Comparison of ENCODE assay signal across 1 cellular context in the genomic region with DNA sequence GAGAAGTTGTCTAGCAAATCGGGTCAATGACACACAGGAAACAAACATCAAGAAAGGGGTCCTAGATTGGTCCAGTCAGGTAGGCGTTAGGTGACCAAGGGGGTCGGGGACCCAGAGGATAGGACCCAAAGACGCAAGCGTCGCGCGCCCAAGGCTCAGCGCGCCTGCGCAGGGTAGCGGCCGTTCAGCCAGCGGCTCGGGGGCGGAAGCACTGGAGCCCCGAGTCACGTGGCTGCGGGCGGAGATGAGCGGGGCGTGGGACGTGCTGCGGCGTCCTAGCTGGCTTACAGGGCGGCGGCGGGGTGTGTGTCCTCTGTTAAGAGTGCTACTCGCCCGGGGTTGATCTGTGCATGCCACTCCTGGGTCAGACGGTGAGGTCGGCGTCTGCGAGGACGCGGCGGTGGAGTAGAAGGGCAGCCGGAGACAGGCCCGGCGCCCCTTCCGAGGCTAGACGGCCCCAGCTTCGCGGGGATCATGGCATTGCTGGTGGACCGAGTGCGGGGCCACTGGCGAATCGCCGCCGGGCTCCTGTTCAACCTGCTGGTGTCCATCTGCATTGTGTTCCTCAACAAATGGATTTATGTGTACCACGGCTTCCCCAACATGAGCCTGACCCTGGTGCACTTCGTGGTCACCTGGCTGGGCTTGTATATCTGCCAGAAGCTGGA.
TF ChIP-seq lines count a peak whose summit lies in the region.

A gene (plus strand): TSS at position 273 of the 668 bp plus-strand sequence. CDS start 202 bp downstream, at position 475.

TF ChIP-seq in HEK293, 187 proteins besides CTCF, POLR2A, EP300 and RAD21 (continued from another document):
- TF ChIP-seq, protein P1, sequence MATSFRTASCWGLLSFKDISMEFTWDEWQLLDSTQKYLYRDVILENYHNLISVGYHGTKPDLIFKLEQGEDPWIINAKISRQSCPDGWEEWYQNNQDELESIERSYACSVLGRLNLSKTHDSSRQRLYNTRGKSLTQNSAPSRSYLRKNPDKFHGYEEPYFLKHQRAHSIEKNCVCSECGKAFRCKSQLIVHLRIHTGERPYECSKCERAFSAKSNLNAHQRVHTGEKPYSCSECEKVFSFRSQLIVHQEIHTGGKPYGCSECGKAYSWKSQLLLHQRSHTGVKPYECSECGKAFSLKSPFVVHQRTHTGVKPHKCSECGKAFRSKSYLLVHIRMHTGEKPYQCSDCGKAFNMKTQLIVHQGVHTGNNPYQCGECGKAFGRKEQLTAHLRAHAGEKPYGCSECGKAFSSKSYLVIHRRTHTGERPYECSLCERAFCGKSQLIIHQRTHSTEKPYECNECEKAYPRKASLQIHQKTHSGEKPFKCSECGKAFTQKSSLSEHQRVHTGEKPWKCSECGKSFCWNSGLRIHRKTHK (tag by site-specific recombination; IDR thresholded peaks at IDR 0.05) = no peak
- TF ChIP-seq ZBTB21 (tag by site-specific recombination; IDR thresholded peaks at IDR 0.05) (0 out of 2 replicates have a peak, but pooled peaks have one; percentile 16), ZNF544 (tag by site-specific recombination; IDR thresholded peaks at IDR 0.05) (no peak), ZSCAN23 (tag by site-specific recombination; IDR thresholded peaks at IDR 0.05) (no peak), ZNF48 (tag by site-specific recombination; IDR thresholded peaks at IDR 0.05) (no peak), KLF1 (tag by site-specific recombination; IDR thresholded peaks at IDR 0.05) (peak; percentile 85), ZNF843 (tag by site-specific recombination; IDR thresholded peaks at IDR 0.05) (peak; percentile 57; the same call in 1 of the 2 replicates), ZBTB20 (tag by site-specific recombination; IDR thresholded peaks at IDR 0.05) (peak; percentile 95), ZNF560 (tag by site-specific recombination; IDR thresholded peaks at IDR 0.05; ENCODE audit: borderline replicate concordance) (no peak), ZNF132 (tag by site-specific recombination; IDR thresholded peaks at IDR 0.05; ENCODE audit: borderline replicate concordance) (no peak), ZNF555 (tag by site-specific recombination; conservative IDR thresholded peaks at IDR 0.05) (no peak), ZNF2 (tag by site-specific recombination; IDR thresholded peaks at IDR 0.05) (peak; percentile 66; the same call in 1 of the 2 replicates), ZNF660 (tag by site-specific recombination; IDR thresholded peaks at IDR 0.05) (0 out of 2 replicates have a peak, but pooled peaks have one; percentile 68), ZNF157 (tag by site-specific recombination; IDR thresholded peaks at IDR 0.05) (no peak), TRIM28 (IDR thresholded peaks at IDR 0.05; ENCODE audit: borderline replicate concordance, low read length) (peak; percentile 75; the same call in 1 of the 2 replicates)
TF ChIP-seq in HEK293: peak in this region for 53.
